In genomic region chr3:152440243-152440642, GRCh38 we compare ENCODE assay signal across 1 cellular context.
A peak's percentile ranks its signal among the peaks of the same experiment; 100 is the strongest.
TF ChIP-seq lines count a peak whose summit lies in the region.

No MANE protein-coding gene starts in this region.

TF ChIP-seq in K562, 482 proteins besides CTCF, POLR2A, EP300 and RAD21:
- TF ChIP-seq ZFP36 (IDR thresholded peaks at IDR 0.05; ENCODE audit: low read depth, low read length, partially characterized antibody) (peak; percentile 25), CHAMP1 (IDR thresholded peaks at IDR 0.05) (peak; percentile 74; the same call in 1 of the 2 replicates), EHMT2 (IDR thresholded peaks at IDR 0.05) (0 out of 2 replicates have a peak, but pooled peaks have one; percentile 33)
